8 cellular contexts compared by ENCODE assay signal in genomic region chr13:99959538-99960230, GRCh38. TPM values are rescaled to one million over a fixed set of nuclear protein-coding genes. Genes with fewer than 3 reads are reported as not detected.
DNase-seq lines count a peak whose midpoint lies in the region; ATAC-seq, FAIRE-seq and TF ChIP-seq lines count a peak whose summit lies in the region.

No MANE protein-coding gene starts in this region.

- no peak for FAIRE-seq in urothelium cell line (lab: Jason Lieb, UNC)

- H4K20me1 ChIP-seq in neural progenitor cell (ENCODE audit: low read depth) = peaks cover 32% of the 10 kb centered on the region

- TF ChIP-seq CTCF in neural progenitor cell (IDR thresholded peaks at IDR 0.05) = peak; percentile 80

- peak overlapping the region; percentile 92 for H3K4me3 Mint-ChIP-seq in neural progenitor cell

- H3K79me2 ChIP-seq in neural progenitor cell (ENCODE audit: low read depth) = peaks cover 68% of the 10 kb centered on the region

- H3K27me3 Mint-ChIP-seq in neural progenitor cell (ENCODE audit: insufficient read depth, low read depth) = peaks cover 3% of the 10 kb centered on the region

- WGBS in ectodermal cell, 2 experiments = 0% methylated on average over 49 of the region's 49 CpGs

- peaks cover 7% of the 10 kb centered on the region for H3K36me3 ChIP-seq in ectodermal cell (ENCODE audit: control insufficient read depth, insufficient read depth, low read length)
- peaks cover 11% of the 10 kb centered on the region for H3K36me3 ChIP-seq in neural progenitor cell

- ATAC-seq in HG03442 (IDR thresholded peaks at IDR 0.05; ENCODE audit: unreplicated experiment) (no peak), GM21390 (IDR thresholded peaks at IDR 0.05; ENCODE audit: unreplicated experiment) (no peak)

- H3F3A ChIP-seq in neural progenitor cell (ENCODE audit: low read depth) = peaks cover 99% of the 10 kb centered on the region

- peak overlapping the region; percentile 93 for H3K4me2 ChIP-seq in neural progenitor cell

- H3K27me3 ChIP-seq in ectodermal cell (ENCODE audit: control insufficient read depth, insufficient read depth, low read length, poor library complexity, severe bottlenecking) (peaks cover 27% of the 10 kb centered on the region), neural progenitor cell (peaks cover 30% of the 10 kb centered on the region)

- H3K9ac ChIP-seq in neural progenitor cell = no peak overlapping the region

- H3K4me3 ChIP-seq in ectodermal cell (ENCODE audit: insufficient read depth, low read depth, low read length) = peak overlapping the region; percentile 25
- peak overlapping the region; percentile 56 for H3K4me3 ChIP-seq in neural progenitor cell

- peak overlapping the region; percentile 13 for H2AFZ ChIP-seq in neural progenitor cell (replicated peaks)

- H3K4me1 Mint-ChIP-seq in neural progenitor cell = peaks cover 78% of the 10 kb centered on the region

- no peaks in the 10 kb centered on the region for H3K9me3 Mint-ChIP-seq in neural progenitor cell

- no peaks in the 10 kb centered on the region for H3K9me3 ChIP-seq in ectodermal cell (ENCODE audit: control insufficient read depth, low read length)
- H3K9me3 ChIP-seq in neural progenitor cell (ENCODE audit: low read depth) = no peaks in the 10 kb centered on the region

- DNase-seq in DMS79 (lab: John Stamatoyannopoulos, UW) (peak; percentile 71), NCI-H146 treated with DMSO at 0.1 percent for 48 hours (lab: John Stamatoyannopoulos, UW; ENCODE audit: unreplicated experiment) (peak; percentile 39), neural progenitor cell (ENCODE audit: low spot score) (peak; percentile 68), urothelium cell line (ENCODE audit: low spot score) (no peak), ureter (ENCODE audit: low spot score) (no peak)

- peak overlapping the region; percentile 99 for H3K27ac Mint-ChIP-seq in neural progenitor cell

- peak overlapping the region; percentile 94 for H3K27ac ChIP-seq in ectodermal cell (ENCODE audit: insufficient read depth, low read depth, low read length, poor library complexity, severe bottlenecking)
- peak overlapping the region; percentile 53 for H3K27ac ChIP-seq in neural progenitor cell

- peaks cover 55% of the 10 kb centered on the region for H3K4me1 ChIP-seq in ectodermal cell (ENCODE audit: control insufficient read depth, insufficient read depth, low read length)
- H3K4me1 ChIP-seq in neural progenitor cell = peaks cover 81% of the 10 kb centered on the region

- H3K36me3 Mint-ChIP-seq in neural progenitor cell = peaks cover 12% of the 10 kb centered on the region

RNA-seq across cellular contexts. Expression of gene ZIC5, which starts 11.9 kb away (rescaled TPM):
- 65.6 TPM for polyA plus RNA-seq in ectodermal cell (2013, experiment 1 of 4)
- polyA plus RNA-seq in ectodermal cell (2013, experiment 2 of 4) = 64.1 TPM
- polyA plus RNA-seq in ectodermal cell (2013, experiment 3 of 4) = 56.2 TPM
- polyA plus RNA-seq in ectodermal cell (2013, experiment 4 of 4) = 56.2 TPM
- total RNA-seq in neural progenitor cell (ENCODE audit: low replicate concordance) = 29.0 and 35.7 TPM in 2 replicates
- total RNA-seq in ureter = not detected

RNA-seq across cellular contexts. Expression of gene ZIC2, which starts 21.9 kb away (rescaled TPM):
- polyA plus RNA-seq in ectodermal cell (2013, experiment 1 of 4) = 345 TPM
- 289 TPM for polyA plus RNA-seq in ectodermal cell (2013, experiment 2 of 4)
- 282 TPM for polyA plus RNA-seq in ectodermal cell (2013, experiment 3 of 4)
- polyA plus RNA-seq in ectodermal cell (2013, experiment 4 of 4) = 292 TPM
- total RNA-seq in neural progenitor cell (ENCODE audit: low replicate concordance) = 52.4 and 87.3 TPM in 2 replicates
- not detected for total RNA-seq in ureter

Comparison
In these comparisons a context has a peak if more than half of its experiments do, and no peak if none do; other contexts are left out.
1. DNase-seq: peak in DMS79 (single experiment), NCI-H146 treated with DMSO at 0.1 percent for 48 hours (single experiment) and neural progenitor cell (single experiment); none in urothelium cell line (single experiment) and ureter (single experiment).
2. RNA of gene ZIC5, which starts 11.9 kb away (total RNA-seq): 29.0 to 35.7 TPM in neural progenitor cell; not detected in ureter (single experiment); every median in the first group is over 10 times any median in the second.
3. RNA of gene ZIC2, which starts 21.9 kb away (total RNA-seq): 52.4 to 87.3 TPM in neural progenitor cell; not detected in ureter (single experiment); every median in the first group is over 10 times any median in the second.